Comparison of ENCODE assay signal across 27 cellular contexts in the genomic region with DNA sequence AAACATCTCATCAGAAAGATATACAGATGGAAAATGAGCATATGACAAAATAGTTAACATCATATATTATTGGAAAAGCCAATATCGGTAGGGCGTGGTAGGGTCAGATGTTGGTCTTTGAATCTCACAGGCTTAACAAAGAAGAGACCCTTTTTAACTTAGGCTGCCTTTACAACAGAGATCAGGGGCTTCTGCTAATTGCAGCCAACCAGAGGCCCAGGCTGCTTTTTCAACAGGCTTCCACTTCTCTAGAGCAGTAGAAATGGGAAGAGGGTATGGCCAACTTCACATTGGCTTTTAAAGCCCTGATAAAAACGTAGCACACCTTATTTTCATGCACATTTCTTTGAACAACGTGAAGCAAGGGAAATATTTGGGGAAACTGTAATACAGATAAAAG.
"Had no signal": no experiment of that assay in that cellular context is flagged by ENCODE, and none has a peak within 500 bp of the region (broad histone marks: within the 10 kb centered on the region; RNA-seq: fewer than 3 reads in every experiment).

No MANE protein-coding gene starts in this region.

- H3K9ac ChIP-seq: parathyroid adenoma had no signal

- DNase-seq: colonic mucosa; effector CD8-positive, alpha-beta T cell; foreskin keratinocyte; heart left ventricle; left ventricle myocardium superior; lower lobe of right lung; mucosa of descending colon; naive B cell; right lobe of liver; small intestine; stimulated activated CD4-positive, alpha-beta T cell treated with anti-CD3 and anti-CD28 coated beads, Interleukin-15, amount 100 ng/mL, for 24 hours; stimulated activated CD4-positive, alpha-beta T cell treated with anti-CD3 and anti-CD28 coated beads, Interleukin-2, amount 100 ng/mL, for 48 hours; stimulated activated naive B cell treated with anti-CD40 and anti-IgM and Interleukin-4, amounts not matched to agents 10 μg/mL and 1 μg/mL and 100 μg/mL, for 72 hours; upper lobe of left lung had no signal

- H3K4me3 ChIP-seq: colonic mucosa, esophagus muscularis mucosa, gastroesophageal sphincter, heart left ventricle, hepatocyte, lower lobe of right lung, mucosa of descending colon, right lobe of liver, thoracic aorta, tibial nerve, upper lobe of left lung had no signal

- H3K27ac Mint-ChIP-seq: dendritic cell treated with granulocyte-macrophage colony-stimulating factor and Interleukin-4, amounts not matched to agents 40 ng/mL and 50 ng/mL, for 4 days; memory B cell; mesothelial cell of epicardium; naive B cell; natural killer cell treated with Interleukin-12 subunit alpha and Interleukin-12 subunit beta and Interleukin-15 and Interleukin-18, amount 100 ng/mL, for 72 hours; progenitor cell of endocrine pancreas; stimulated activated naive B cell treated with anti-CD40 and anti-IgM and Interleukin-4, amounts not matched to agents 10 μg/mL and 1 μg/mL and 100 μg/mL, for 72 hours; stimulated activated naive CD8-positive, alpha-beta T cell treated with anti-CD3 and anti-CD28 coated beads, Interleukin-15, Interleukin-2, amounts not matched to agents 100 ng/mL and 50 ng/mL, for 24 hours had no signal

- H3K9me3 ChIP-seq: colonic mucosa, esophagus muscularis mucosa, gastroesophageal sphincter, lower lobe of right lung, right lobe of liver, thoracic aorta, tibial nerve, upper lobe of left lung had no signal

- H3K27me3 ChIP-seq: colonic mucosa, esophagus muscularis mucosa, foreskin keratinocyte, gastroesophageal sphincter, heart left ventricle, right lobe of liver, tibial nerve, upper lobe of left lung had no signal

- H3K27me3 Mint-ChIP-seq: dendritic cell treated with granulocyte-macrophage colony-stimulating factor and Interleukin-4, amounts not matched to agents 40 ng/mL and 50 ng/mL, for 4 days; memory B cell; naive B cell; natural killer cell treated with Interleukin-12 subunit alpha and Interleukin-12 subunit beta and Interleukin-15 and Interleukin-18, amount 100 ng/mL, for 72 hours; stimulated activated naive B cell treated with anti-CD40 and anti-IgM and Interleukin-4, amounts not matched to agents 10 μg/mL and 1 μg/mL and 100 μg/mL, for 72 hours; stimulated activated naive CD8-positive, alpha-beta T cell treated with anti-CD3 and anti-CD28 coated beads, Interleukin-15, Interleukin-2, amounts not matched to agents 100 ng/mL and 50 ng/mL, for 24 hours had no signal

- H3K27ac ChIP-seq: colonic mucosa, esophagus muscularis mucosa, foreskin keratinocyte, gastroesophageal sphincter, heart left ventricle, hepatocyte, lower lobe of right lung, parathyroid adenoma, right lobe of liver, thoracic aorta, tibial nerve, upper lobe of left lung had no signal

- H3K4me2 ChIP-seq: hepatocyte had no signal

- H3K36me3 Mint-ChIP-seq: memory B cell; mesothelial cell of epicardium; naive B cell; natural killer cell treated with Interleukin-12 subunit alpha and Interleukin-12 subunit beta and Interleukin-15 and Interleukin-18, amount 100 ng/mL, for 72 hours; stimulated activated naive B cell treated with anti-CD40 and anti-IgM and Interleukin-4, amounts not matched to agents 10 μg/mL and 1 μg/mL and 100 μg/mL, for 72 hours had no signal

- H3K4me1 Mint-ChIP-seq: memory B cell; mesothelial cell of epicardium; naive B cell; neural crest cell; stimulated activated naive B cell treated with anti-CD40 and anti-IgM and Interleukin-4, amounts not matched to agents 10 μg/mL and 1 μg/mL and 100 μg/mL, for 72 hours had no signal

- ATAC-seq: foreskin keratinocyte; gastroesophageal sphincter; heart left ventricle; left ventricle myocardium superior; lower lobe of right lung; mucosa of descending colon; natural killer cell treated with Interleukin-12 subunit alpha and Interleukin-12 subunit beta and Interleukin-15 and Interleukin-18, amount 100 ng/mL, for 72 hours; right lobe of liver; stimulated activated naive B cell treated with anti-CD40 and anti-IgM and Interleukin-4, amounts not matched to agents 10 μg/mL and 1 μg/mL and 100 μg/mL, for 72 hours had no signal

- H3K4me1 ChIP-seq: colonic mucosa, esophagus muscularis mucosa, foreskin keratinocyte, gastroesophageal sphincter, heart left ventricle, lower lobe of right lung, parathyroid adenoma, right lobe of liver, tibial nerve, upper lobe of left lung had no signal

- H3K36me3 ChIP-seq: colonic mucosa, esophagus muscularis mucosa, gastroesophageal sphincter, heart left ventricle, lower lobe of right lung, right lobe of liver, thoracic aorta, tibial nerve, upper lobe of left lung had no signal

- H3K79me2 ChIP-seq: hepatocyte, parathyroid adenoma had no signal

- H3K4me3 Mint-ChIP-seq: dendritic cell treated with granulocyte-macrophage colony-stimulating factor and Interleukin-4, amounts not matched to agents 40 ng/mL and 50 ng/mL, for 4 days; memory B cell; mesothelial cell of epicardium; naive B cell; natural killer cell treated with Interleukin-12 subunit alpha and Interleukin-12 subunit beta and Interleukin-15 and Interleukin-18, amount 100 ng/mL, for 72 hours; neural crest cell; stimulated activated naive B cell treated with anti-CD40 and anti-IgM and Interleukin-4, amounts not matched to agents 10 μg/mL and 1 μg/mL and 100 μg/mL, for 72 hours; stimulated activated naive CD8-positive, alpha-beta T cell treated with anti-CD3 and anti-CD28 coated beads, Interleukin-15, Interleukin-2, amounts not matched to agents 100 ng/mL and 50 ng/mL, for 24 hours had no signal
